ENCODE assay signal across 8 cellular contexts in genomic region chr16:24010440-24011089, GRCh38.
A peak's percentile ranks its signal among the peaks of the same experiment; 100 is the strongest.
DNase-seq lines count a peak whose midpoint lies in the region; ATAC-seq, FAIRE-seq and TF ChIP-seq lines count a peak whose summit lies in the region.

No MANE protein-coding gene starts in this region.

- in situ Hi-C loops in T47D (cut with HindIII; ENCODE audit: low pct_unique_long_range_greater_than_20kb, low sequenced_read_pairs), result no loop called here

- H3K27ac ChIP-seq in A549, result no peak overlapping the region
- no peak overlapping the region for H3K27ac ChIP-seq in VCaP
- no peak overlapping the region for H3K27ac ChIP-seq in keratinocyte (ENCODE audit: control insufficient read depth, insufficient read depth, low read length)

- no peaks in the 10 kb centered on the region for H4K20me1 ChIP-seq in keratinocyte (ENCODE audit: control insufficient read depth, extremely low read depth, insufficient read depth, low read length)

- WGBS in A549 (ENCODE audit: missing lambda C conversion rate), result 12% methylated on average over 8 of the region's 8 CpGs

- no peak overlapping the region for H3K4me2 ChIP-seq in A549
- no peak overlapping the region for H3K4me2 ChIP-seq in keratinocyte (ENCODE audit: control insufficient read depth, extremely low read depth, insufficient read depth, low read depth, low read length)

- no peaks in the 10 kb centered on the region; the same call in 2 of the 3 replicates for H3K9me3 ChIP-seq in A549
- no peaks in the 10 kb centered on the region for H3K9me3 ChIP-seq in keratinocyte (ENCODE audit: control insufficient read depth, low read depth, low read length)

- peak; percentile 48 to 81 for DNase-seq in A549 (ENCODE audit: low read depth in 1 of 2, low spot score in 1 of 2)
- DNase-seq in GM18507 (ENCODE audit: extremely low spot score, insufficient read length, low read depth), result peak; percentile 37
- peak; percentile 41 to 80 for DNase-seq in NCI-H1930 (lab: John Stamatoyannopoulos, UW)
- DNase-seq in T47D (ENCODE audit: low read depth in 1 of 2, low spot score in 1 of 2), result peak; percentile 39 to 88
- peak; percentile 32 for DNase-seq in keratinocyte (ENCODE audit: low read depth, low spot score)
- peak; percentile 65 to 83 (median 72) for DNase-seq in stimulated activated CD4-positive, alpha-beta T cell treated with anti-CD3 and anti-CD28 coated beads, Interleukin-1b, Interleukin-23, amount 100 ng/mL, for 24 hours (ENCODE audit: low read depth in 4 of 4, low spot score in 1 of 4)

- no peak overlapping the region for H3K4me3 ChIP-seq in A549
- no peak overlapping the region for H3K4me3 ChIP-seq in keratinocyte (ENCODE audit: control insufficient read depth in 2 of 3, extremely low read depth in 1 of 3, insufficient read depth in 2 of 3, low read depth in 1 of 3, low read length in 3 of 3)

- no peaks in the 10 kb centered on the region for H3K27me3 ChIP-seq in keratinocyte (ENCODE audit: control insufficient read depth, extremely low read depth, insufficient read depth, low read length)

- TF ChIP-seq RAD21 in A549 (conservative IDR thresholded peaks at IDR 0.05 in 1 of 2, IDR thresholded peaks at IDR 0.05 in 1 of 2), result peak; percentile 64 to 80; a peak in 4 of 5 replicates

- H3K4me1 ChIP-seq in A549 (no peaks in the 10 kb centered on the region), keratinocyte (ENCODE audit: control insufficient read depth, extremely low read depth, insufficient read depth, low read length) (peaks cover 3% of the 10 kb centered on the region)

- TF ChIP-seq CTCF in A549 (IDR thresholded peaks at IDR 0.05), result peak; percentile 68
- peak; percentile 72 for TF ChIP-seq CTCF in VCaP (conservative IDR thresholded peaks at IDR 0.05)
- TF ChIP-seq CTCF in keratinocyte (optimal IDR thresholded peaks at IDR 0.05 in 1 of 3, IDR thresholded peaks at IDR 0.05 in 1 of 3, conservative IDR thresholded peaks at IDR 0.05 in 1 of 3; ENCODE audit: extremely low read depth in 1 of 3, insufficient read depth in 2 of 3, low read length in 3 of 3), result peak; percentile 79 to 85 (median 81)

- no peak overlapping the region for H2AFZ ChIP-seq in keratinocyte (ENCODE audit: control insufficient read depth, low read length)

- no peak for FAIRE-seq in A549 (lab: Jason Lieb, UNC)
- peak; percentile 91 for FAIRE-seq in GM18507 (lab: Jason Lieb, UNC)
- FAIRE-seq in keratinocyte (lab: Jason Lieb, UNC), result peak; percentile 13

- no peaks in the 10 kb centered on the region for H3K36me3 ChIP-seq in keratinocyte (ENCODE audit: control insufficient read depth in 2 of 2, extremely low read depth in 1 of 2, insufficient read depth in 2 of 2, low read length in 2 of 2)

- no peak overlapping the region for H3K9ac ChIP-seq in keratinocyte (ENCODE audit: control insufficient read depth, extremely low read depth, insufficient read depth, low read length)

- POLR2A ChIA-PET in A549 (lab: Yijun Ruan, JAX), result no interaction called here

- H3K9me1 ChIP-seq in keratinocyte (ENCODE audit: control insufficient read depth, extremely low read depth, insufficient read depth, low read length), result no peaks in the 10 kb centered on the region

- TF ChIP-seq EP300 in A549 (IDR thresholded peaks at IDR 0.05), result no peak

- dilution Hi-C loops in keratinocyte (cut with MboI; ENCODE audit: extremely low pct_ligation_motif_present, low sequenced_read_pairs), result no loop called here

- TF ChIP-seq POLR2A in A549 (IDR thresholded peaks at IDR 0.05; ENCODE audit: low read length), result no peak

- H3K79me2 ChIP-seq in keratinocyte (ENCODE audit: control insufficient read depth, insufficient read depth, low read length), result no peaks in the 10 kb centered on the region

- CTCF ChIA-PET in A549 (lab: Yijun Ruan, JAX), result interaction anchor here (0.6 to 10.1 kb wide), 32 partner anchors 8 to 333 kb away, joined by 3 to 85 read pairs (median 4); no protein-coding TSS in a partner anchor

- ATAC-seq in A549 (peak; percentile 82 to 95), GM18498 (IDR thresholded peaks at IDR 0.05; ENCODE audit: unreplicated experiment) (no peak)

TF ChIP-seq in A549, 52 proteins besides CTCF, POLR2A, EP300 and RAD21:
- TF ChIP-seq NPAS2 (CRISPR knock-in tag; IDR thresholded peaks at IDR 0.05; ENCODE audit: borderline replicate concordance) (no peak), SMC3 (IDR thresholded peaks at IDR 0.05) (peak; percentile 76), KDM1A (IDR thresholded peaks at IDR 0.05; ENCODE audit: low read depth) (no peak), HOXB13 (CRISPR knock-in tag; IDR thresholded peaks at IDR 0.05; ENCODE audit: low read depth) (no peak), CEBPB (IDR thresholded peaks at IDR 0.05) (no peak), ZNF302 (CRISPR knock-in tag; IDR thresholded peaks at IDR 0.05) (no peak), HOXA7 (CRISPR knock-in tag; IDR thresholded peaks at IDR 0.05) (no peak)
